In genomic region chr18:43662657-43663056, GRCh38 we compare ENCODE assay signal across 15 cellular contexts.
DNase-seq lines count a peak whose midpoint lies in the region; ATAC-seq, FAIRE-seq and TF ChIP-seq lines count a peak whose summit lies in the region.
"Had no signal": no experiment of that assay in that cellular context is flagged by ENCODE, and none has a peak within 500 bp of the region (broad histone marks: within the 10 kb centered on the region; RNA-seq: fewer than 3 reads in every experiment).

No MANE protein-coding gene starts in this region.

- peak overlapping the region; percentile 79 for H3K9ac ChIP-seq in astrocyte (ENCODE audit: low read length)
- H3K9ac ChIP-seq: parathyroid adenoma had no signal

- CTCF ChIA-PET in MCF 10A (lab: Yijun Ruan, JAX) = interaction anchor here (1.0 to 1.4 kb wide), 5 partner anchors 13 to 1583 kb away, joined by 3 read pairs; no protein-coding TSS in a partner anchor

- peak overlapping the region; percentile 69 for H3K4me2 ChIP-seq in astrocyte (ENCODE audit: low read length)

- H3K27ac Mint-ChIP-seq in MCF 10A (ENCODE audit: low read depth, unreplicated experiment) (no peak overlapping the region), astrocyte (ENCODE audit: unreplicated experiment) (peak overlapping the region; percentile 96)

- H3K27me3 Mint-ChIP-seq in MCF 10A (ENCODE audit: insufficient read depth, unreplicated experiment) (no peaks in the 10 kb centered on the region), astrocyte (ENCODE audit: low read depth, unreplicated experiment) (no peaks in the 10 kb centered on the region)
- no peaks in the 10 kb centered on the region for H3K27me3 Mint-ChIP-seq in activated T-cell treated with anti-CD3 and anti-CD28 coated beads, Interleukin-2, amount 50 U/mL, for 4 hours (ENCODE audit: low read depth)

- BruUV-seq in MCF 10A (replicated peaks; lab: Mats Ljungman, UMichigan) = no TSS peak

- no peaks in the 10 kb centered on the region for H3K9me3 ChIP-seq in breast epithelium
- no peaks in the 10 kb centered on the region for H3K9me3 ChIP-seq in astrocyte (ENCODE audit: insufficient read depth, low read depth, low read length)

- POLR2A ChIA-PET in MCF 10A (lab: Yijun Ruan, JAX) = no interaction called here

- no peaks in the 10 kb centered on the region for H3K79me2 ChIP-seq in astrocyte (ENCODE audit: insufficient read depth, low read length)
- H3K79me2 ChIP-seq: parathyroid adenoma had no signal

- H3K27me3 ChIP-seq in breast epithelium (no peaks in the 10 kb centered on the region), astrocyte (ENCODE audit: insufficient read depth, low read length) (no peaks in the 10 kb centered on the region)

- TF ChIP-seq POLR2A in breast epithelium (IDR thresholded peaks at IDR 0.05) (no peak), GM12892 (IDR thresholded peaks at IDR 0.05; ENCODE audit: low read depth, low read length) (no peak)

- H3K4me1 Mint-ChIP-seq in MCF 10A (ENCODE audit: insufficient read depth, unreplicated experiment) (peaks cover 21% of the 10 kb centered on the region), astrocyte (ENCODE audit: low read depth, unreplicated experiment) (peaks cover 32% of the 10 kb centered on the region)
- no peaks in the 10 kb centered on the region for H3K4me1 Mint-ChIP-seq in activated T-cell treated with anti-CD3 and anti-CD28 coated beads, Interleukin-2, amount 50 U/mL, for 4 hours (ENCODE audit: low read depth)

- intact Hi-C loops in MCF 10A (cut with micrococcal nuclease) = loop anchor here (5.0 kb wide), 2 partner anchors 125 to 465 kb away; no protein-coding TSS in a partner anchor
- intact Hi-C loops in breast epithelium (cut with DNase I; ENCODE audit: low total_unique reads) = no loop called here

- H3K36me3 ChIP-seq in breast epithelium (no peaks in the 10 kb centered on the region), astrocyte (ENCODE audit: insufficient read depth, low read length) (no peaks in the 10 kb centered on the region)

- TF ChIP-seq CTCF in MCF 10A (IDR thresholded peaks at IDR 0.05; ENCODE audit: unreplicated experiment) (no peak), breast epithelium (IDR thresholded peaks at IDR 0.05) (no peak), astrocyte (IDR thresholded peaks at IDR 0.05; ENCODE audit: insufficient read depth, low read depth, low read length) (no peak)

- FAIRE-seq in astrocyte (lab: Jason Lieb, UNC) (peak; percentile 96), urothelium cell line (lab: Jason Lieb, UNC) (no peak), GM12892 (lab: Jason Lieb, UNC) (no peak)
- FAIRE-seq: GM18507 had no signal

- H3K4me3 Mint-ChIP-seq in MCF 10A (ENCODE audit: unreplicated experiment) (no peak overlapping the region), astrocyte (ENCODE audit: unreplicated experiment) (no peak overlapping the region)
- no peak overlapping the region for H3K4me3 Mint-ChIP-seq in activated T-cell treated with anti-CD3 and anti-CD28 coated beads, Interleukin-2, amount 50 U/mL, for 4 hours

- DNase-seq in MCF 10A (ENCODE audit: unreplicated experiment) = peak; percentile 62
- no peak for DNase-seq in breast epithelium (ENCODE audit: low spot score in 2 of 2)
- peak; percentile 91 for DNase-seq in astrocyte (ENCODE audit: low read depth)
- DNase-seq in hepatic stellate cell (ENCODE audit: low spot score) = peak; percentile 3
- DNase-seq in urothelium cell line (ENCODE audit: low spot score) = peak; percentile 15
- no peak for DNase-seq in activated T-cell treated with anti-CD3 and anti-CD28 coated beads, Interleukin-2, amount 50 U/mL, for 4 hours
- DNase-seq in GM12892 (ENCODE audit: insufficient read length) = no peak
- DNase-seq: NCI-H1092 treated with DMSO at 0.1 percent for 48 hours, NCI-H526 treated with DMSO at 0.1 percent for 48 hours, substantia nigra had no signal

- ATAC-seq in activated T-cell treated with anti-CD3 and anti-CD28 coated beads, Interleukin-2, amount 50 U/mL, for 4 hours = no peak
- ATAC-seq in GM21360 (IDR thresholded peaks at IDR 0.05; ENCODE audit: unreplicated experiment) = no peak

- no peaks in the 10 kb centered on the region for H3K9me3 Mint-ChIP-seq in MCF 10A (ENCODE audit: unreplicated experiment)
- H3K9me3 Mint-ChIP-seq in astrocyte (ENCODE audit: unreplicated experiment) = no peaks in the 10 kb centered on the region
- peaks cover 8% of the 10 kb centered on the region for H3K9me3 Mint-ChIP-seq in activated T-cell treated with anti-CD3 and anti-CD28 coated beads, Interleukin-2, amount 50 U/mL, for 4 hours

- H4K20me1 ChIP-seq in astrocyte (ENCODE audit: insufficient read depth, low read length) = no peaks in the 10 kb centered on the region

- H3K36me3 Mint-ChIP-seq in MCF 10A (ENCODE audit: insufficient read depth, unreplicated experiment) (no peaks in the 10 kb centered on the region), astrocyte (ENCODE audit: low read depth, unreplicated experiment) (no peaks in the 10 kb centered on the region)
- no peaks in the 10 kb centered on the region for H3K36me3 Mint-ChIP-seq in activated T-cell treated with anti-CD3 and anti-CD28 coated beads, Interleukin-2, amount 50 U/mL, for 4 hours (ENCODE audit: insufficient read depth)

- no peak overlapping the region for H2AFZ ChIP-seq in astrocyte (ENCODE audit: low read depth, low read length)
- H2AFZ ChIP-seq: parathyroid adenoma had no signal

- no peak overlapping the region for H3K4me3 ChIP-seq in breast epithelium
- peak overlapping the region; percentile 47 for H3K4me3 ChIP-seq in astrocyte (ENCODE audit: insufficient read depth, low read depth, low read length)
- H3K4me3 ChIP-seq: SK-N-MC had no signal

- H3K4me1 ChIP-seq in breast epithelium (no peaks in the 10 kb centered on the region), astrocyte (ENCODE audit: insufficient read depth, low read length) (peaks cover 34% of the 10 kb centered on the region)
- H3K4me1 ChIP-seq: parathyroid adenoma had no signal

- H3K27ac ChIP-seq in breast epithelium = no peak overlapping the region
- peak overlapping the region; percentile 94 for H3K27ac ChIP-seq in astrocyte (ENCODE audit: low read depth, low read length)
- H3K27ac ChIP-seq: 22Rv1, parathyroid adenoma, SK-N-MC had no signal

Comparison
In these comparisons a context has a peak if more than half of its experiments do, and no peak if none do; other contexts are left out.
1. DNase-seq: peak in MCF 10A (single experiment), astrocyte (single experiment), hepatic stellate cell (single experiment) and urothelium cell line (single experiment); none in breast epithelium (0 of 2), activated T-cell treated with anti-CD3 and anti-CD28 coated beads, Interleukin-2, amount 50 U/mL, for 4 hours (single experiment) and GM12892 (single experiment).